In the genomic region with DNA sequence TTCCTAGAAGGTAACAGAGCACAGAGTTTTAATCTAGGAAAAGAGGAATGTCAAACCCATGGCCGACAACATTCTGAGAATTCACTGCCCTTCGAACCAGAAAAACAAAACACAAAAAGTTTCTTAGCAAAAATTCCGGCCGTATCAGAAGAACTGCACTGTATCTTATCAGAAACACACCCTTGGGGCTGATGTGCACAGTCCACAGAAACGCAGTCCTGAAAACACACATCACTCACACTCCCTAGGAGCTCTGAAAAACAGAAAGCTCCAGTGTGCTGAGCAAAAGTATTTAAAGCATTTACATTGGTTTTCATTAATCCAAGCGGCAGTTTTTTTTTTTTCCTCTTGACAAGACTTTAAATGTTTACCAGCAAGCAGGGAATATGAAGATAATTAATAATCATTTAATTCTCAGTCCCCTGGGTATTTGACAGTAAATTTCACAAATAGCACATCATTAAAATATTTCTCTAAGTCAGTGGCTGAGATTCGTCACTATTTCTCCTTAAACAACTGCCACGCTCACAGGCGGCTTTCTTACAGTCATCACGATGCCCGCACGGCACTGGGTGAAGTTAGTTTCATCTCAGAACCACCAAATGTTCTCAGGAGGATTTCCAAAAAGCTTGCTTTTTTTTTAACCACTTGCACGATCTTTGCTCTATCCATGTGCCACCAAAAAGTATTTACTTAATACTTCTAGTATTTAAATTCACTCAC, we compare ENCODE assay signal across 10 cellular contexts. TPM values are rescaled to one million over a fixed set of nuclear protein-coding genes. Genes with fewer than 3 reads are reported as not detected.
DNase-seq lines count a peak whose midpoint lies in the region; ATAC-seq, FAIRE-seq and TF ChIP-seq lines count a peak whose summit lies in the region.
"Had no signal": no experiment of that assay in that cellular context is flagged by ENCODE, and none has a peak within 500 bp of the region (broad histone marks: within the 10 kb centered on the region; RNA-seq: fewer than 3 reads in every experiment).

No MANE protein-coding gene starts in this region.

- H3K27ac Mint-ChIP-seq in activated naive CD4-positive, alpha-beta T cell treated with anti-CD3 and anti-CD28 coated beads for 36 hours = peak overlapping the region; percentile 92
- peak overlapping the region; percentile 92 for H3K27ac Mint-ChIP-seq in mesothelial cell of epicardium

- peak; percentile 52 for FAIRE-seq in HTR-8/SVneo (lab: Jason Lieb, UNC)

- H3K4me3 Mint-ChIP-seq in activated naive CD4-positive, alpha-beta T cell treated with anti-CD3 and anti-CD28 coated beads for 36 hours = peak overlapping the region; percentile 57
- peak overlapping the region; percentile 26 for H3K4me3 Mint-ChIP-seq in mesothelial cell of epicardium

- H3K27ac ChIP-seq in aorta (ENCODE audit: low read depth in 1 of 2, low read length in 2 of 2) = no peak overlapping the region
- H3K27ac ChIP-seq: gastrocnemius medialis, VCaP had no signal

- 7 to 9% methylated on average over 13 of the region's 13 CpGs for WGBS in aorta, 2 donors

- H3K9me3 Mint-ChIP-seq in activated naive CD4-positive, alpha-beta T cell treated with anti-CD3 and anti-CD28 coated beads for 36 hours = no peaks in the 10 kb centered on the region
- H3K9me3 Mint-ChIP-seq in mesothelial cell of epicardium = no peaks in the 10 kb centered on the region

- peak; percentile 30 for DNase-seq in A172 (ENCODE audit: low spot score)
- no peak for DNase-seq in HTR-8/SVneo (ENCODE audit: insufficient read length, low spot score)
- DNase-seq in activated naive CD4-positive, alpha-beta T cell treated with anti-CD3 and anti-CD28 coated beads for 36 hours = peak; percentile 73
- DNase-seq in mesothelial cell of epicardium (ENCODE audit: low spot score in 2 of 2, unreplicated experiment in 2 of 2) = no peak
- DNase-seq in aorta = no peak
- DNase-seq in germinal center (ENCODE audit: low spot score) = no peak
- no peak for DNase-seq in occipital lobe (lab: John Stamatoyannopoulos, UW)
- no peak for DNase-seq in posterior cingulate gyrus
- DNase-seq: gastrocnemius medialis had no signal

- no peak for ATAC-seq in aorta (ENCODE audit: low FRiP score)
- ATAC-seq: gastrocnemius medialis had no signal

- peaks cover 15% of the 10 kb centered on the region for H3K36me3 Mint-ChIP-seq in activated naive CD4-positive, alpha-beta T cell treated with anti-CD3 and anti-CD28 coated beads for 36 hours (ENCODE audit: low read depth)
- no peaks in the 10 kb centered on the region for H3K36me3 Mint-ChIP-seq in mesothelial cell of epicardium

- H3K4me1 Mint-ChIP-seq in activated naive CD4-positive, alpha-beta T cell treated with anti-CD3 and anti-CD28 coated beads for 36 hours (ENCODE audit: low read depth) = peaks cover 96% of the 10 kb centered on the region
- H3K4me1 Mint-ChIP-seq in mesothelial cell of epicardium = peaks cover 69% of the 10 kb centered on the region

- H3K27me3 ChIP-seq in aorta (ENCODE audit: control insufficient read depth in 1 of 2, insufficient read depth in 2 of 2, low read length in 1 of 2) = no peaks in the 10 kb centered on the region
- H3K27me3 ChIP-seq: gastrocnemius medialis had no signal

- TF ChIP-seq CTCF in mesothelial cell of epicardium (IDR thresholded peaks at IDR 0.05; ENCODE audit: unreplicated experiment) = no peak

- H3K4me3 ChIP-seq in aorta (ENCODE audit: low read length in 2 of 2) = no peak overlapping the region
- H3K4me3 ChIP-seq: gastrocnemius medialis had no signal

- H3K9me3 ChIP-seq in aorta (ENCODE audit: control insufficient read depth, low read length) = no peaks in the 10 kb centered on the region
- H3K9me3 ChIP-seq: gastrocnemius medialis had no signal

- CTCF ChIA-PET in activated naive CD4-positive, alpha-beta T cell treated with anti-CD3 and anti-CD28 coated beads for 36 hours (lab: Charles Lee) = interaction anchor here (0.6 to 1.9 kb wide), 3 partner anchors 13 to 824 kb away, joined by 5 to 10 read pairs (median 7); a partner anchor contains a TSS

- intact Hi-C loops in activated naive CD4-positive, alpha-beta T cell treated with anti-CD3 and anti-CD28 coated beads for 36 hours (cut with micrococcal nuclease) = loop anchor here (2.0 kb wide), 1 partner anchor 106 kb away; no protein-coding TSS in a partner anchor
- intact Hi-C loops in aorta (cut with DNase I) (no loop called here), posterior cingulate gyrus (cut with DNase I) (no loop called here)

- H3K4me1 ChIP-seq in aorta (ENCODE audit: control insufficient read depth in 1 of 2, insufficient read depth in 2 of 2, low read length in 2 of 2) = no peaks in the 10 kb centered on the region

- no peaks in the 10 kb centered on the region for H3K36me3 ChIP-seq in aorta (ENCODE audit: control insufficient read depth in 1 of 2, insufficient read depth in 2 of 2, low read length in 1 of 2)
- H3K36me3 ChIP-seq: gastrocnemius medialis had no signal

- no peaks in the 10 kb centered on the region for H3K27me3 Mint-ChIP-seq in activated naive CD4-positive, alpha-beta T cell treated with anti-CD3 and anti-CD28 coated beads for 36 hours (ENCODE audit: low read depth)
- no peaks in the 10 kb centered on the region for H3K27me3 Mint-ChIP-seq in mesothelial cell of epicardium (ENCODE audit: low read depth)

RNA-seq across cellular contexts. Expression of a gene that starts 13.3 kb away (rescaled TPM):
- total RNA-seq in A172 (2014; rRNA removed; shearing (Covaris generic)) = 0.28 and 0.43 TPM in 2 replicates
- total RNA-seq in activated naive CD4-positive, alpha-beta T cell treated with anti-CD3 and anti-CD28 coated beads for 36 hours = 10 to 100 TPM; 15.7 to 17.4 TPM
- total RNA-seq in mesothelial cell of epicardium (13.1 to 14.0 TPM (median 14.0 TPM) in 3 replicates), aorta (10 to 100 TPM; 11.7 to 13.0 TPM), occipital lobe (0.47 TPM)
- 1 to 10 TPM; 1.7 to 3.1 TPM for polyA plus RNA-seq in aorta

Comparison
In these comparisons a context has a peak if more than half of its experiments do, and no peak if none do; other contexts are left out.
1. DNase-seq: peak in A172 (single experiment) and activated naive CD4-positive, alpha-beta T cell treated with anti-CD3 and anti-CD28 coated beads for 36 hours (single experiment); none in HTR-8/SVneo (single experiment), mesothelial cell of epicardium (0 of 2), aorta (0 of 2), germinal center (single experiment), occipital lobe (single experiment) and posterior cingulate gyrus (0 of 10).